15 cellular contexts compared by ENCODE assay signal in genomic region chr5:143166661-143167420, GRCh38.
DNase-seq lines count a peak whose midpoint lies in the region; ATAC-seq and TF ChIP-seq lines count a peak whose summit lies in the region.
"Had no signal": no experiment of that assay in that cellular context is flagged by ENCODE, and none has a peak within 500 bp of the region (broad histone marks: within the 10 kb centered on the region; RNA-seq: fewer than 3 reads in every experiment).

No MANE protein-coding gene starts in this region.

- peaks cover 15% of the 10 kb centered on the region for H3K4me1 Mint-ChIP-seq in Calu3 (ENCODE audit: low read depth, unreplicated experiment)
- H3K4me1 Mint-ChIP-seq in stimulated activated naive B cell treated with anti-CD40 and anti-IgM and Interleukin-4, amounts not matched to agents 10 μg/mL and 1 μg/mL and 100 μg/mL, for 72 hours, result peaks cover 10 to 20% of the 10 kb centered on the region in 2 donors

- no peak overlapping the region for H3K27ac ChIP-seq in upper lobe of left lung
- H3K27ac ChIP-seq: coronary artery had no signal

- H3K36me3 Mint-ChIP-seq in Calu3 (ENCODE audit: insufficient read depth, unreplicated experiment), result peaks cover 8% of the 10 kb centered on the region
- peaks cover 0 to 4% of the 10 kb centered on the region in 2 donors for H3K36me3 Mint-ChIP-seq in stimulated activated naive B cell treated with anti-CD40 and anti-IgM and Interleukin-4, amounts not matched to agents 10 μg/mL and 1 μg/mL and 100 μg/mL, for 72 hours
- H3K36me3 Mint-ChIP-seq: mesothelial cell of epicardium had no signal

- H3K27me3 Mint-ChIP-seq in Calu3 (ENCODE audit: unreplicated experiment), result no peaks in the 10 kb centered on the region
- no peaks in the 10 kb centered on the region for H3K27me3 Mint-ChIP-seq in stimulated activated naive B cell treated with anti-CD40 and anti-IgM and Interleukin-4, amounts not matched to agents 10 μg/mL and 1 μg/mL and 100 μg/mL, for 72 hours

- no peak for TF ChIP-seq CTCF in Calu3 (IDR thresholded peaks at IDR 0.05; ENCODE audit: unreplicated experiment)
- TF ChIP-seq CTCF in upper lobe of left lung (IDR thresholded peaks at IDR 0.05), result no peak

- H3K27ac Mint-ChIP-seq in Calu3 (ENCODE audit: unreplicated experiment), result peak overlapping the region; percentile 6
- no peak overlapping the region for H3K27ac Mint-ChIP-seq in stimulated activated naive B cell treated with anti-CD40 and anti-IgM and Interleukin-4, amounts not matched to agents 10 μg/mL and 1 μg/mL and 100 μg/mL, for 72 hours
- H3K27ac Mint-ChIP-seq: mesothelial cell of epicardium had no signal

- H3K9me3 Mint-ChIP-seq in Calu3 (ENCODE audit: low read depth, unreplicated experiment), result no peaks in the 10 kb centered on the region
- peaks cover 0 to 2% of the 10 kb centered on the region in 2 donors for H3K9me3 Mint-ChIP-seq in stimulated activated naive B cell treated with anti-CD40 and anti-IgM and Interleukin-4, amounts not matched to agents 10 μg/mL and 1 μg/mL and 100 μg/mL, for 72 hours
- H3K9me3 Mint-ChIP-seq: mesothelial cell of epicardium had no signal

- CTCF ChIA-PET in Calu3 (lab: Charles Lee), result interaction anchor here (0.6 to 1.4 kb wide), 9 partner anchors 17 to 1021 kb away, joined by 3 to 5 read pairs (median 3); no protein-coding TSS in a partner anchor

- no peak for TF ChIP-seq POLR2A in upper lobe of left lung (IDR thresholded peaks at IDR 0.05)

- H3K4me3 ChIP-seq in upper lobe of left lung, result no peak overlapping the region
- H3K4me3 ChIP-seq: coronary artery had no signal

- 94 to 96% methylated on average over 8 of the region's 8 CpGs for WGBS in upper lobe of left lung, 2 donors

- no TSS peak for BruUV-seq in Calu3 (replicated peaks; lab: Mats Ljungman, UMichigan)

- H3K27me3 ChIP-seq in upper lobe of left lung, result no peaks in the 10 kb centered on the region

- intact Hi-C loops in Calu3 (cut with micrococcal nuclease; ENCODE audit: unreplicated experiment), result no loop called here

- DNase-seq in Calu3, result peak; percentile 58
- peak; percentile 87 for DNase-seq in glomerular visceral epithelial cell (ENCODE audit: extremely low spot score)
- no peak for DNase-seq in middle frontal gyrus (ENCODE audit: extremely low spot score, low spot score)
- no peak for DNase-seq in DMS 273 (lab: John Stamatoyannopoulos, UW; ENCODE audit: unreplicated experiment)
- no peak for DNase-seq in upper lobe of left lung
- no peak for DNase-seq in stimulated activated naive B cell treated with anti-CD40 and anti-IgM and Interleukin-4, amounts not matched to agents 10 μg/mL and 1 μg/mL and 100 μg/mL, for 72 hours
- DNase-seq: activated CD4-positive, alpha-beta T cell treated with anti-CD3 and anti-CD28 coated beads for 1 hour; activated T-cell treated with anti-CD3 and anti-CD28 coated beads, Interleukin-2, amount 50 U/mL, for 1 hour; amniotic stem cell; MV-4-11; PC-3 had no signal

- no peaks in the 10 kb centered on the region for H3K36me3 ChIP-seq in upper lobe of left lung

- no peak for TF ChIP-seq EP300 in upper lobe of left lung (IDR thresholded peaks at IDR 0.05)

- no peaks in the 10 kb centered on the region for H3K9me3 ChIP-seq in upper lobe of left lung

- ATAC-seq in GM21381 (IDR thresholded peaks at IDR 0.05; ENCODE audit: unreplicated experiment), result peak; percentile 63
- ATAC-seq in HG03196 (IDR thresholded peaks at IDR 0.05; ENCODE audit: unreplicated experiment), result peak; percentile 41
- no peak for ATAC-seq in upper lobe of left lung (ENCODE audit: low FRiP score in 2 of 2)
- ATAC-seq in stimulated activated naive B cell treated with anti-CD40 and anti-IgM and Interleukin-4, amounts not matched to agents 10 μg/mL and 1 μg/mL and 100 μg/mL, for 72 hours (replicated peaks), result no peak
- ATAC-seq: PC-3 had no signal

- H3K4me3 Mint-ChIP-seq in Calu3 (ENCODE audit: low read depth, unreplicated experiment), result no peak overlapping the region
- no peak overlapping the region for H3K4me3 Mint-ChIP-seq in stimulated activated naive B cell treated with anti-CD40 and anti-IgM and Interleukin-4, amounts not matched to agents 10 μg/mL and 1 μg/mL and 100 μg/mL, for 72 hours
- H3K4me3 Mint-ChIP-seq: mesothelial cell of epicardium had no signal

- H3K4me1 ChIP-seq in upper lobe of left lung, result peaks cover 0 to 9% (median 2%) of the 10 kb centered on the region in 4 donors

Comparison
In these comparisons a context has a peak if more than half of its experiments do, and no peak if none do; other contexts are left out.
1. DNase-seq: peak in Calu3 (single experiment) and glomerular visceral epithelial cell (single experiment); none in middle frontal gyrus (single experiment), DMS 273 (single experiment), upper lobe of left lung (0 of 2) and stimulated activated naive B cell treated with anti-CD40 and anti-IgM and Interleukin-4, amounts not matched to agents 10 μg/mL and 1 μg/mL and 100 μg/mL, for 72 hours (single experiment).
2. ATAC-seq: peak in GM21381 (single experiment) and HG03196 (single experiment); none in upper lobe of left lung (0 of 2) and stimulated activated naive B cell treated with anti-CD40 and anti-IgM and Interleukin-4, amounts not matched to agents 10 μg/mL and 1 μg/mL and 100 μg/mL, for 72 hours (0 of 2).